Comparison of ENCODE assay signal across 11 cellular contexts in the genomic region with DNA sequence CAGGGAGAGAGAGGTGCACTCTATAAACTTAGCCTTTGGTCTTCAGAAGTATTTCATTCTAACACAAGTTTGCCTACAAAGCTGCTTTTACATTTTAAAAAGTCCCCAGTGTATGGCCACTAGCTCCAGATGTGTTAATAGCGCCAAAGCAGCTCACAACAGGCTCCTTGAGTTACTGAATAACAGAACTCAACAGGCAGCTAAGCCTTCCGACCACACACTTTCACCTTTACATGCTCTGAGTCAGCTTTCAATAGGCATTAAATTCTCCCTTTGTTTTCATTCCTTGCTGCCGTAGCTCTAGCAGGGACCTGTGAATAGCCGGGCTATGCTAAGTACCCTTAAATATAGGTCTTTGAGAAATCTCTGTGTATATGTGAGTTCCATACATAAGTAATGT.
DNase-seq lines count a peak whose midpoint lies in the region; ATAC-seq lines count a peak whose summit lies in the region.
"Had no signal": no experiment of that assay in that cellular context is flagged by ENCODE, and none has a peak within 500 bp of the region (broad histone marks: within the 10 kb centered on the region; RNA-seq: fewer than 3 reads in every experiment).

No MANE protein-coding gene starts in this region.

- no peak overlapping the region for H3K4me3 ChIP-seq in skeletal muscle cell (ENCODE audit: low read depth, low read length)
- H3K4me3 ChIP-seq: tibial nerve had no signal

- peak; percentile 98 for ATAC-seq in GM19463 (IDR thresholded peaks at IDR 0.05; ENCODE audit: unreplicated experiment)
- ATAC-seq: activated T-cell treated with anti-CD3 and anti-CD28 coated beads, Interleukin-2, amount 50 U/mL, for 4 hours; left ventricle myocardium superior had no signal

- DNase-seq in NCI-H2107 (lab: John Stamatoyannopoulos, UW) (peak; percentile 6), iPS DF 19.7 (ENCODE audit: low read depth, low spot score) (peak; percentile 68), skeletal muscle cell (ENCODE audit: low read depth) (peak; percentile 19), RPMI8226 (no peak), SKM-1 (lab: John Stamatoyannopoulos, UW; ENCODE audit: unreplicated experiment) (no peak)
- DNase-seq in activated CD4-positive, alpha-beta T cell treated with anti-CD3 and anti-CD28 coated beads, Interleukin-2, amount 50 U/mL, for 1 hour = no peak
- DNase-seq: activated T-cell treated with anti-CD3 and anti-CD28 coated beads, Interleukin-2, amount 50 U/mL, for 4 hours; left ventricle myocardium superior; NCI-H2029 treated with DMSO at 0.1 percent for 48 hours had no signal

Comparison
In these comparisons a context has a peak if more than half of its experiments do, and no peak if none do; other contexts are left out.
1. DNase-seq: peak in NCI-H2107 (single experiment), iPS DF 19.7 (single experiment) and skeletal muscle cell (single experiment); none in RPMI8226 (single experiment), activated CD4-positive, alpha-beta T cell treated with anti-CD3 and anti-CD28 coated beads, Interleukin-2, amount 50 U/mL, for 1 hour (single experiment) and SKM-1 (single experiment).